Comparison of ENCODE assay signal across 8 cellular contexts in genomic region chr2:218607436-218608115, GRCh38. TPM values are rescaled to one million over a fixed set of nuclear protein-coding genes. Genes with fewer than 3 reads are reported as not detected.
DNase-seq lines count a peak whose midpoint lies in the region; ATAC-seq and TF ChIP-seq lines count a peak whose summit lies in the region.

TSS of gene PLCD4 (plus strand) at chr2:218607899. CDS start at chr2:218615740, 7,841 bp downstream.

- H3K4me3 ChIP-seq in epithelial cell of esophagus (ENCODE audit: low read length) (peak within 1 kb of the TSS; percentile 15), muscle layer of duodenum (ENCODE audit: low read depth in 1 of 2, low read length in 2 of 2) (peak within 1 kb of the TSS; percentile 47 to 56)

- no peak for TF ChIP-seq POLR2A in GM18505 (IDR thresholded peaks at IDR 0.05; ENCODE audit: borderline replicate concordance, extremely low read depth, insufficient read depth, insufficient read length)

- DNase-seq in AG08396 (ENCODE audit: low spot score): peak; percentile 55
- peak; percentile 51 for DNase-seq in NCI-H2227 (lab: John Stamatoyannopoulos, UW; ENCODE audit: unreplicated experiment)
- peak; percentile 88 for DNase-seq in epithelial cell of esophagus (ENCODE audit: low read depth)
- DNase-seq in mucosa of gallbladder (ENCODE audit: low spot score): no peak

- H3K4me1 ChIP-seq in muscle layer of duodenum (ENCODE audit: control insufficient read depth in 1 of 2, insufficient read depth in 2 of 2, low read length in 2 of 2): peaks cover 0 to 15% of the 10 kb centered on the region in 2 donors

- H3K36me3 ChIP-seq in muscle layer of duodenum (ENCODE audit: control insufficient read depth in 1 of 2, insufficient read depth in 2 of 2, low read length in 2 of 2): no peaks in the 10 kb centered on the region

- H3K9me3 ChIP-seq in muscle layer of duodenum (ENCODE audit: control insufficient read depth in 1 of 2, low read length in 2 of 2): no peaks in the 10 kb centered on the region

- H3K27me3 ChIP-seq in muscle layer of duodenum (ENCODE audit: low read depth, low read length): no peaks in the 10 kb centered on the region

- peak; percentile 25 for TF ChIP-seq CTCF in epithelial cell of esophagus (IDR thresholded peaks at IDR 0.05; ENCODE audit: insufficient read depth, low read depth, low read length, missing control alignments)

- ATAC-seq in GM18861 (IDR thresholded peaks at IDR 0.05; ENCODE audit: unreplicated experiment) (no peak), GM18505 (IDR thresholded peaks at IDR 0.05; ENCODE audit: unreplicated experiment) (no peak), HG03520 (IDR thresholded peaks at IDR 0.05; ENCODE audit: unreplicated experiment) (no peak)

- H3K27ac ChIP-seq in muscle layer of duodenum (ENCODE audit: low read length): peak within 1 kb of the TSS; percentile 6

RNA-seq across cellular contexts. Expression of gene PLCD4, which starts in this region (rescaled TPM):
- total RNA-seq in mucosa of gallbladder: 0.49 TPM
